8 cellular contexts compared by ENCODE assay signal in the genomic region with DNA sequence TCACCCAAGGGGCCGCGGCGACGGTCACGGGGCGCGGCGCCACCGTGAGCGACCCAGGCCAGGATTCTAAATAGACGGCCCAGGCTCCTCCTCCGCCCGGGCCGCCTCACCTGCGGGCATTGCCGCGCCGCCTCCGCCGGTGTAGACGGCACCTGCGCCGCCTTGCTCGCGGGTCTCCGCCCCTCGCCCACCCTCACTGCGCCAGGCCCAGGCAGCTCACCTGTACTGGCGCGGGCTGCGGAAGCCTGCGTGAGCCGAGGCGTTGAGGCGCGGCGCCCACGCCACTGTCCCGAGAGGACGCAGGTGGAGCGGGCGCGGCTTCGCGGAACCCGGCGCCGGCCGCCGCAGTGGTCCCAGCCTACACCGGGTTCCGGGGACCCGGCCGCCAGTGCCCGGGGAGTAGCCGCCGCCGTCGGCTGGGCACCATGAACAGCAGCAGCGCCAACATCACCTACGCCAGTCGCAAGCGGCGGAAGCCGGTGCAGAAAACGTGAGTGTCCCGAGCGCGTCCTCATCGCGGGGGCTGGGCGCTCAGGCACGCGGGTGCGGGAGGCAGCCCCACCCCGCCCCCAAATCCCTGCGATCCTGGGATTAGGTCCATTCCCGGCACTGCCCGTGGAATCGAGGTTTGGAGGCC. TPM values are rescaled to one million over a fixed set of nuclear protein-coding genes. Genes with fewer than 3 reads are reported as not detected.
A peak's percentile ranks its signal among the peaks of the same experiment; 100 is the strongest.
DNase-seq lines count a peak whose midpoint lies in the region; ATAC-seq lines count a peak whose summit lies in the region.

No MANE protein-coding gene starts in this region.

- no peaks in the 10 kb centered on the region for H3K27me3 Mint-ChIP-seq in activated CD4-positive, alpha-beta T cell treated with anti-CD3 and anti-CD28 coated beads, Interleukin-2, amount 10 ng/mL, durations not matched to agents 7 days and 5 days

- ATAC-seq in GM21576 (IDR thresholded peaks at IDR 0.05; ENCODE audit: unreplicated experiment) = peak; percentile 28

- peaks cover 15% of the 10 kb centered on the region for H3K36me3 Mint-ChIP-seq in activated CD4-positive, alpha-beta T cell treated with anti-CD3 and anti-CD28 coated beads, Interleukin-2, amount 10 ng/mL, durations not matched to agents 7 days and 5 days (ENCODE audit: low read depth)

- no peaks in the 10 kb centered on the region for H3K9me3 ChIP-seq in mesodermal cell (ENCODE audit: control insufficient read depth, low read length)

- H3K4me3 ChIP-seq in mesodermal cell (ENCODE audit: extremely low read depth, insufficient read depth, low read length, poor library complexity, severe bottlenecking) = peak overlapping the region; percentile 83

- H3K4me1 ChIP-seq in mesodermal cell (ENCODE audit: control insufficient read depth, insufficient read depth, low read length, poor library complexity, severe bottlenecking) = no peaks in the 10 kb centered on the region

- CTCF ChIA-PET in activated CD4-positive, alpha-beta T cell treated with anti-CD3 and anti-CD28 coated beads, Interleukin-2, amount 10 ng/mL, durations not matched to agents 7 days and 5 days (lab: Charles Lee) = interaction anchor here (1.1 to 1.3 kb wide), 2 partner anchors 9 to 316 kb away, joined by 4 read pairs; no protein-coding TSS in a partner anchor

- peaks cover 13% of the 10 kb centered on the region for H3K9me3 Mint-ChIP-seq in activated CD4-positive, alpha-beta T cell treated with anti-CD3 and anti-CD28 coated beads, Interleukin-2, amount 10 ng/mL, durations not matched to agents 7 days and 5 days

- peak overlapping the region; percentile 95 for H3K27ac Mint-ChIP-seq in activated CD4-positive, alpha-beta T cell treated with anti-CD3 and anti-CD28 coated beads, Interleukin-2, amount 10 ng/mL, durations not matched to agents 7 days and 5 days

- H3K27ac ChIP-seq in mesodermal cell (ENCODE audit: low read depth, low read length, severe bottlenecking) = no peak overlapping the region

- no peaks in the 10 kb centered on the region for H3K36me3 ChIP-seq in mesodermal cell (ENCODE audit: control insufficient read depth, insufficient read depth, low read length)

- peak; percentile 20 for DNase-seq in DMS79 (lab: John Stamatoyannopoulos, UW)
- peak; percentile 52 for DNase-seq in KBM-7
- DNase-seq in activated CD4-positive, alpha-beta T cell treated with anti-CD3 and anti-CD28 coated beads, Interleukin-2, amount 10 ng/mL, durations not matched to agents 7 days and 5 days = peak; percentile 64
- peak; percentile 65 for DNase-seq in ecto neural progenitor cell (ENCODE audit: low spot score)
- DNase-seq in stimulated activated CD8-positive, alpha-beta memory T cell treated with anti-CD3 and anti-CD28 coated beads, Interleukin-15, amount 100 ng/mL, for 4 hours (ENCODE audit: low read depth in 2 of 2) = peak; percentile 34 to 37
- no peak for DNase-seq in inferior parietal cortex (ENCODE audit: extremely low spot score)

- in situ Hi-C loops in KBM-7 (cut with MboI; ENCODE audit: low pct_unique_long_range_greater_than_20kb, low sequenced_read_pairs) = no loop called here

- H3K4me3 Mint-ChIP-seq in activated CD4-positive, alpha-beta T cell treated with anti-CD3 and anti-CD28 coated beads, Interleukin-2, amount 10 ng/mL, durations not matched to agents 7 days and 5 days = peak overlapping the region; percentile 93

- peaks cover 31% of the 10 kb centered on the region for H3K4me1 Mint-ChIP-seq in activated CD4-positive, alpha-beta T cell treated with anti-CD3 and anti-CD28 coated beads, Interleukin-2, amount 10 ng/mL, durations not matched to agents 7 days and 5 days

- WGBS in mesodermal cell (ENCODE audit: insufficient coverage in 2 of 2), 2 experiments = 1% methylated on average over 69 to 80 of the region's 80 CpGs

- POLR2A ChIA-PET in activated CD4-positive, alpha-beta T cell treated with anti-CD3 and anti-CD28 coated beads, Interleukin-2, amount 10 ng/mL, durations not matched to agents 7 days and 5 days (lab: Charles Lee) = no interaction called here

RNA-seq across cellular contexts. Expression of a gene that starts 0.5 kb away (rescaled TPM):
- total RNA-seq in activated CD4-positive, alpha-beta T cell treated with anti-CD3 and anti-CD28 coated beads, Interleukin-2, amount 10 ng/mL, durations not matched to agents 7 days and 5 days = 10 to 100 TPM; 31.5 to 45.4 TPM
- polyA plus RNA-seq in mesodermal cell (2013, experiment 1 of 2) = 29.9 TPM
- polyA plus RNA-seq in mesodermal cell (2013, experiment 2 of 2) = 26.8 TPM
